In the genomic region with DNA sequence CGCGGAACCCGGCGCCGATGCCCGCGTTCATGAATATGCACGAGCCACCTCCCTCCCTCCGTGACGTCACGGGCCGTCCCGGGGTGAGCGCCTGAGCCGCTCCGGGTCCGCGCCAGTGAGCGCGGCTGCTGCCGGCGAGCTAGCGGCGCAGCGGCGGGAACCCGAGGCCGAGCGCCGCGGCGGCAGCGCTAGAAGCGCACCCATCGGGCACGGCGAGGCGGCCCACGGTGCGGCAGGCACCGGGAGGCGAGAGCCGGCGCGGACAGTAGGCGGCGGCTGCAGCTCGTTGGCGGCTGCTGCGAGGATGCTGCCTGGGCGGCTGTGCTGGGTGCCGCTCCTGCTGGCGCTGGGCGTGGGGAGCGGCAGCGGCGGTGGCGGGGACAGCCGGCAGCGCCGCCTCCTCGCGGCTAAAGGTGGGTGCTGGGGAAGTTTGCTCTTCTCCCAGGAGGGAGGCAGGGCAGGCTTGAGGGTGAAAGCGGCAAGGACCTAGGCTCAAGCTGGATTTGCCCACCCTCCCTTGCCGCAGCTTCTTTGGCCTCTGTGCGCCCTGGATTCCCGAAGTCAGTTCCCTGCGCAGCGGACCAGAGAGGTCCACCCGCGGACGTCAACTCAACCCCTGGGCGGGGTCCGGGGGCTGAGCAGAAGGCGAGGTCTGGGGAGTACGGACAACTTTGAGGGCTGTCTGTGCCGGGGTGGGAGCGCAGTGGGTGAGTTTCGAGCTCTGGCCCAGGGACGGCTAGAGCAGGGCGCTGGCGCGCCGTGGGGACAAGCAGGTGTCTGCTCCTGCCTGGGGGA, we compare ENCODE assay signal across 8 cellular contexts. TPM values are rescaled to one million over a fixed set of nuclear protein-coding genes. Genes with fewer than 3 reads are reported as not detected.
DNase-seq lines count a peak whose midpoint lies in the region; TF ChIP-seq lines count a peak whose summit lies in the region.

Gene CLSTN2, plus strand, starts transcription at position 115 of the 795 bp plus-strand sequence.

- H3K4me3 Mint-ChIP-seq in activated CD4-positive, alpha-beta memory T cell treated with anti-CD3 and anti-CD28 coated beads for 36 hours: no peak within 1 kb of the TSS
- H3K4me3 Mint-ChIP-seq in HFFc6: no peak within 1 kb of the TSS

- DNase-seq in GM19238 (ENCODE audit: insufficient read length, low spot score) (peak; percentile 23), NCI-H1048 (lab: John Stamatoyannopoulos, UW) (peak; percentile 44), glomerular visceral epithelial cell (ENCODE audit: extremely low spot score) (peak; percentile 57), nucleus accumbens (lab: John Stamatoyannopoulos, UW) (peak in 46 of 56 donors; percentile 8 to 80 (median 50)), HFFc6 (no peak), HT-29 (ENCODE audit: low spot score) (no peak)
- DNase-seq in activated CD4-positive, alpha-beta memory T cell treated with anti-CD3 and anti-CD28 coated beads for 36 hours: peak; percentile 41

- no peaks in the 10 kb centered on the region for H3K9me3 ChIP-seq in BLaER1 treated with 17β-estradiol and CSF1 and Interleukin-3, amounts not matched to agents 10 nM and 100 nM (replicated peaks in 1 of 11)

- H3K27me3 Mint-ChIP-seq in activated CD4-positive, alpha-beta memory T cell treated with anti-CD3 and anti-CD28 coated beads for 36 hours: peaks cover 37% of the 10 kb centered on the region
- no peaks in the 10 kb centered on the region; the same call in 1 of the 2 replicates for H3K27me3 Mint-ChIP-seq in HFFc6 (ENCODE audit: insufficient read depth)

- H3K4me1 Mint-ChIP-seq in activated CD4-positive, alpha-beta memory T cell treated with anti-CD3 and anti-CD28 coated beads for 36 hours (ENCODE audit: low read depth): peaks cover 6% of the 10 kb centered on the region
- H3K4me1 Mint-ChIP-seq in HFFc6 (ENCODE audit: low read depth): no peaks in the 10 kb centered on the region

- H3K27me3 ChIP-seq in BLaER1 treated with 17β-estradiol and CSF1 and Interleukin-3, amounts not matched to agents 10 nM and 100 nM: peaks cover 35 to 45% (median 43%) of the 10 kb centered on the region in 11 experiments

- no peaks in the 10 kb centered on the region for H3K36me3 ChIP-seq in BLaER1 treated with 17β-estradiol and CSF1 and Interleukin-3, amounts not matched to agents 10 nM and 100 nM

- H3K9ac ChIP-seq in BLaER1 treated with 17β-estradiol and CSF1 and Interleukin-3, amounts not matched to agents 10 nM and 100 nM: peak within 1 kb of the TSS in 10 of 11 experiments; percentile 6 to 70 (median 47); a peak in 16 of 22 replicates

- intact Hi-C loops in activated CD4-positive, alpha-beta memory T cell treated with anti-CD3 and anti-CD28 coated beads for 36 hours (cut with micrococcal nuclease): loop anchor here (5.0 kb wide), 1 partner anchor 927 kb away; no protein-coding TSS in a partner anchor

- H3K4me2 ChIP-seq in BLaER1 treated with 17β-estradiol and CSF1 and Interleukin-3, amounts not matched to agents 10 nM and 100 nM: peak within 1 kb of the TSS; percentile 96 to 100 (median 99)

- POLR2A ChIA-PET in activated CD4-positive, alpha-beta memory T cell treated with anti-CD3 and anti-CD28 coated beads for 36 hours (lab: Charles Lee): interaction anchor here (0.7 kb wide), 1 partner anchor 1250 kb away, joined by 3 read pairs; no protein-coding TSS in a partner anchor

- H3K4me1 ChIP-seq in BLaER1 treated with 17β-estradiol and CSF1 and Interleukin-3, amounts not matched to agents 10 nM and 100 nM: peaks cover 11 to 20% (median 16%) of the 10 kb centered on the region in 10 experiments; a peak in 19 of 20 replicates

- peak within 1 kb of the TSS; percentile 57 to 74 (median 64) for H3K4me3 ChIP-seq in BLaER1 treated with 17β-estradiol and CSF1 and Interleukin-3, amounts not matched to agents 10 nM and 100 nM

- H4K20me1 ChIP-seq in BLaER1 treated with 17β-estradiol and CSF1 and Interleukin-3, amounts not matched to agents 10 nM and 100 nM: peaks cover 0 to 21% (median 10%) of the 10 kb centered on the region in 11 experiments; a peak in 10 of 22 replicates

- no peak for TF ChIP-seq CTCF in HFFc6 (IDR thresholded peaks at IDR 0.05)

- no peaks in the 10 kb centered on the region for H3K9me3 Mint-ChIP-seq in activated CD4-positive, alpha-beta memory T cell treated with anti-CD3 and anti-CD28 coated beads for 36 hours
- H3K9me3 Mint-ChIP-seq in HFFc6: peaks cover 12% of the 10 kb centered on the region

- no peak within 1 kb of the TSS for H3K27ac Mint-ChIP-seq in activated CD4-positive, alpha-beta memory T cell treated with anti-CD3 and anti-CD28 coated beads for 36 hours
- H3K27ac Mint-ChIP-seq in HFFc6: no peak within 1 kb of the TSS

- H3K36me3 Mint-ChIP-seq in activated CD4-positive, alpha-beta memory T cell treated with anti-CD3 and anti-CD28 coated beads for 36 hours: no peaks in the 10 kb centered on the region
- H3K36me3 Mint-ChIP-seq in HFFc6 (ENCODE audit: low read depth): no peaks in the 10 kb centered on the region

- CTCF ChIA-PET in activated CD4-positive, alpha-beta memory T cell treated with anti-CD3 and anti-CD28 coated beads for 36 hours (lab: Charles Lee): interaction anchor here (0.6 kb wide), 1 partner anchor 492 kb away, joined by 3 read pairs; no protein-coding TSS in a partner anchor

- no peak within 1 kb of the TSS for H3K27ac ChIP-seq in BLaER1 treated with 17β-estradiol and CSF1 and Interleukin-3, amounts not matched to agents 10 nM and 100 nM

RNA-seq across cellular contexts. Expression of gene CLSTN2, which starts in this region (rescaled TPM):
- not detected for total RNA-seq in activated CD4-positive, alpha-beta memory T cell treated with anti-CD3 and anti-CD28 coated beads for 36 hours
- under 1 TPM in 1 of 6 experiments, not detected in 5; 0.05 TPM for total RNA-seq in HFFc6 (2021; fragmentation: NEBNext Ultra II Directional; extraction: Animal tissue kit (Norgen Biotek cat#: 25700))
- total RNA-seq in HT-29 (2014; rRNA removed; shearing (Covaris generic)): not detected in 2 replicates

Comparison
In these comparisons a context has a peak if more than half of its experiments do, and no peak if none do; other contexts are left out.
1. Peak in DNase-seq in activated CD4-positive, alpha-beta memory T cell treated with anti-CD3 and anti-CD28 coated beads for 36 hours; RNA of the gene not detected or under 1 TPM.
2. DNase-seq: peak in GM19238 (single experiment), NCI-H1048 (single experiment), glomerular visceral epithelial cell (single experiment) and nucleus accumbens (46 of 56); none in HFFc6 (single experiment) and HT-29 (single experiment).